18 cellular contexts compared by ENCODE assay signal in the genomic region with DNA sequence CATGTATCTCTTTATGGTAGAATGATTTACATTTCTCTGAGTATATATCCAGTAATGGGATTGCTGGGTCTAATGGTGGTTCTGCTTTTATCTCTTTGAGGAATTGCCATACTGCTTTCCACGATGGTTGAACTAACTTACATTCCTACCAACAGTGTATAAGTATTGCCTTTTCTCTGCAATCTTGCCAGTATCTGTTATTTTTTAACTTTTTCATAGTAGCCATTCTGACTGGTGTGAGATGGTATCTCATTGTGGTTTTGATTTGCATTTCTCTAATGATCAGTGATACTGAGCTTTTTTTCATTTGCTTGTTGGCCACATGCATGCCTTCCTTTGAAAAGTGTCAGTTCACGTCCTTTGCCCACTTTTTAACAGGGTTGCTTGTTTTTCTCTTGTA. TPM values are rescaled to one million over a fixed set of nuclear protein-coding genes. Genes with fewer than 3 reads are reported as not detected.
DNase-seq lines count a peak whose midpoint lies in the region; ATAC-seq, FAIRE-seq and TF ChIP-seq lines count a peak whose summit lies in the region.
"Had no signal": no experiment of that assay in that cellular context is flagged by ENCODE, and none has a peak within 500 bp of the region (broad histone marks: within the 10 kb centered on the region; RNA-seq: fewer than 3 reads in every experiment).

No MANE protein-coding gene starts in this region.

- peak; percentile 48 for ATAC-seq in GM12878
- ATAC-seq: HCT116 had no signal

- BruUV-seq in GM12878 (replicated peaks; lab: Mats Ljungman, UMichigan): no TSS peak

- no peak for TF ChIP-seq CTCF in GM12878 (IDR thresholded peaks at IDR 0.05 in 2 of 3, conservative IDR thresholded peaks at IDR 0.05 in 1 of 3; ENCODE audit: control insufficient read depth in 2 of 3, extremely low read depth in 1 of 3, insufficient read depth in 1 of 3, low read depth in 3 of 3, low read length in 3 of 3)

- no peak overlapping the region for H3K4me2 ChIP-seq in GM12878 (ENCODE audit: control insufficient read depth, insufficient read depth)
- H3K4me2 ChIP-seq: BLaER1 had no signal

- no peak overlapping the region for H3K9ac ChIP-seq in GM12878 (ENCODE audit: control insufficient read depth, insufficient read depth, low read length)
- H3K9ac ChIP-seq: BLaER1, GM23248 had no signal

- no peaks in the 10 kb centered on the region for H3K79me2 ChIP-seq in GM12878 (ENCODE audit: control insufficient read depth, insufficient read depth, low read length)

- intact Hi-C loops in GM12878 (cut with micrococcal nuclease; ENCODE audit: unreplicated experiment): no loop called here

- H3K4me3 Mint-ChIP-seq in activated naive CD4-positive, alpha-beta T cell treated with anti-CD3 and anti-CD28 coated beads, Interleukin-2, amount 50 U/mL, for 24 hours: no peak overlapping the region

- POLR2A ChIA-PET in GM12878 (lab: Charles Lee): no interaction called here

- peaks cover 58% of the 10 kb centered on the region for H3K4me1 Mint-ChIP-seq in activated naive CD4-positive, alpha-beta T cell treated with anti-CD3 and anti-CD28 coated beads, Interleukin-2, amount 50 U/mL, for 24 hours

- no peaks in the 10 kb centered on the region for H3K4me1 ChIP-seq in GM12878 (ENCODE audit: control insufficient read depth, insufficient read depth, low read length)
- H3K4me1 ChIP-seq: BLaER1 had no signal

- WGBS in GM12878 (ENCODE audit: insufficient coverage, insufficient replicate concordance, low lambda C conversion rate, missing lambda C conversion rate): 95% methylated on average over 2 of the region's 2 CpGs

- no peak for TF ChIP-seq POLR2A in GM12878 (IDR thresholded peaks at IDR 0.05; ENCODE audit: low read depth, low read length)

- TF ChIP-seq EP300 in GM12878 (IDR thresholded peaks at IDR 0.05; ENCODE audit: borderline replicate concordance in 1 of 2, control insufficient read depth in 1 of 2, low read depth in 2 of 2, low read length in 2 of 2): no peak

- no peak overlapping the region for H2AFZ ChIP-seq in GM12878 (ENCODE audit: control insufficient read depth, low read depth, low read length)
- H2AFZ ChIP-seq: GM23248 had no signal

- in situ Hi-C loops in GM12878 (cut with MboI): no loop called here

- FAIRE-seq in GM18507 (lab: Jason Lieb, UNC) (peak; percentile 15), GM12878 (lab: Jason Lieb, UNC) (no peak)
- FAIRE-seq: GM12891, H54 had no signal

- DNase-seq in activated naive CD4-positive, alpha-beta T cell (lab: John Stamatoyannopoulos, UW): no peak
- no peak for DNase-seq in GM18507 (ENCODE audit: extremely low spot score, insufficient read length, low read depth)
- DNase-seq in GM12878 (ENCODE audit: low read depth, low spot score): no peak
- peak; percentile 45 for DNase-seq in renal cortical epithelial cell (ENCODE audit: low read depth)
- no peak for DNase-seq in central memory CD4-positive, alpha-beta T cell
- DNase-seq in NCI-H345 treated with DMSO at 0.1 percent for 48 hours (lab: John Stamatoyannopoulos, UW; ENCODE audit: unreplicated experiment): no peak
- DNase-seq: 8988T, AML-193, DMS79, GM23248, IMR-90 had no signal

- no peak for TF ChIP-seq RAD21 in GM12878 (IDR thresholded peaks at IDR 0.05; ENCODE audit: insufficient read depth, low read depth, low read length)

- H3K27ac ChIP-seq in GM12878 (ENCODE audit: control insufficient read depth, insufficient read depth): no peak overlapping the region
- H3K27ac ChIP-seq: BLaER1, GM23248, HL-60 had no signal

- peaks cover 2% of the 10 kb centered on the region; the same call in 2 of the 3 replicates for H3K9me3 ChIP-seq in GM12878 (replicated peaks; ENCODE audit: control insufficient read depth, insufficient read depth, low read length)
- H3K9me3 ChIP-seq: BLaER1 had no signal

- RAD21 ChIA-PET in GM12878 (lab: Charles Lee; ENCODE audit: unreplicated experiment): no interaction called here

- no peaks in the 10 kb centered on the region for H4K20me1 ChIP-seq in GM12878 (ENCODE audit: control insufficient read depth, insufficient read depth)
- H4K20me1 ChIP-seq: BLaER1 had no signal

- CTCF ChIA-PET in GM12878 (lab: Yijun Ruan, JAX): interaction anchor here (0.8 to 1.1 kb wide), 3 partner anchors 27 to 62 kb away, joined by 3 read pairs; no protein-coding TSS in a partner anchor

- H3K27me3 Mint-ChIP-seq in activated naive CD4-positive, alpha-beta T cell treated with anti-CD3 and anti-CD28 coated beads, Interleukin-2, amount 50 U/mL, for 24 hours: no peaks in the 10 kb centered on the region

- no peak overlapping the region for H3K4me3 ChIP-seq in GM12878
- H3K4me3 ChIP-seq: BLaER1, GM23248 had no signal

- peaks cover 20% of the 10 kb centered on the region for H3K9me3 Mint-ChIP-seq in activated naive CD4-positive, alpha-beta T cell treated with anti-CD3 and anti-CD28 coated beads, Interleukin-2, amount 50 U/mL, for 24 hours

- H3K36me3 Mint-ChIP-seq in activated naive CD4-positive, alpha-beta T cell treated with anti-CD3 and anti-CD28 coated beads, Interleukin-2, amount 50 U/mL, for 24 hours: peaks cover 30% of the 10 kb centered on the region

- no peaks in the 10 kb centered on the region for H3K27me3 ChIP-seq in GM12878 (replicated peaks in 1 of 2; ENCODE audit: control insufficient read depth in 2 of 2, insufficient read depth in 2 of 2, low read length in 1 of 2)
- H3K27me3 ChIP-seq: BLaER1 had no signal

- H3K36me3 ChIP-seq in GM12878 (ENCODE audit: control insufficient read depth in 2 of 2, insufficient read depth in 2 of 2, low read length in 1 of 2): no peaks in the 10 kb centered on the region
- H3K36me3 ChIP-seq: BLaER1 had no signal

- H3K27ac Mint-ChIP-seq in activated naive CD4-positive, alpha-beta T cell treated with anti-CD3 and anti-CD28 coated beads, Interleukin-2, amount 50 U/mL, for 24 hours: peak overlapping the region; percentile 31

- SMC1A ChIA-PET in GM12878 (lab: Charles Lee; ENCODE audit: uncharacterized antibody, unreplicated experiment): interaction anchor here (1.3 to 2.4 kb wide), 2 partner anchors 15 to 25 kb away, joined by 3 to 6 read pairs; no protein-coding TSS in a partner anchor

TF ChIP-seq in GM12878, 131 proteins besides CTCF, POLR2A, EP300 and RAD21:
- TF ChIP-seq MTA2 (IDR thresholded peaks at IDR 0.05; ENCODE audit: low read depth) (0 out of 2 replicates have a peak, but pooled peaks have one; percentile 28), ZNF384 (IDR thresholded peaks at IDR 0.05; ENCODE audit: borderline replicate concordance, low read depth, low read length) (no peak)
TF ChIP-seq in GM12878: peak in this region for 1.

RNA-seq across cellular contexts. Expression of a gene that starts 55.1 kb away (rescaled TPM):
- 245 and 264 TPM in 2 replicates for total RNA-seq in GM12878 (2013; cell fraction: nucleolus; rRNA removed)
- 73.6 and 74.4 TPM in 2 replicates for total RNA-seq in GM12878 (2014; rRNA removed)
- total RNA-seq in GM12878 (2014; rRNA removed; fragmentation: Illumina TruSeq; extraction: Trizol): 94.2 and 97.1 TPM in 2 replicates
- total RNA-seq in GM12878 (2021): 63.7 and 64.9 TPM in 2 replicates
- polyA plus RNA-seq in GM12878 (2011; ENCODE audit: low read depth): 86.9 TPM
- 178 and 213 TPM in 2 replicates for polyA plus RNA-seq in GM12878 (2011; rRNA removed)
- polyA plus RNA-seq in GM12878 (2011; cell fraction: cytosol; rRNA removed): 88.3 and 124 TPM in 2 replicates
- polyA plus RNA-seq in GM12878 (2011; cell fraction: nucleus; rRNA removed): 57.7 and 73.8 TPM in 2 replicates
- polyA plus RNA-seq in GM12878 (2012): 92.3 and 147 TPM in 2 replicates
- polyA plus RNA-seq in GM12878 (2014; fragmentation: Illumina TruSeq; extraction: Trizol): 71.4 and 99.2 TPM in 2 replicates
- 10 to 100 TPM; 71.6 to 75.4 TPM for polyA plus RNA-seq in GM12878 (2014; fragmentation: Nextera tagmentation; extraction: Ambion mirVana)
- polyA plus RNA-seq in GM12878 (2014; rRNA removed): 51.2 and 55.1 TPM in 2 replicates
- polyA plus RNA-seq in GM12878 (2016; fragmentation: Nextera tagmentation; extraction: Ambion mirVana): 10 to 100 TPM; 73.2 to 76.5 TPM
- polyA minus RNA-seq in GM12878 (2011; rRNA and poly(A)+ RNA removed): 173 and 213 TPM in 2 replicates
- polyA minus RNA-seq in GM12878 (2011; cell fraction: cytosol; rRNA and poly(A)+ RNA removed): 103 TPM in 2 replicates
- polyA minus RNA-seq in GM12878 (2011; cell fraction: nucleus; rRNA and poly(A)+ RNA removed): 449 and 546 TPM in 2 replicates
- total RNA-seq in renal cortical epithelial cell: 0.94 TPM in 1 of 2 replicates, not detected in the other
- total RNA-seq: G401, GM23248, IMR-90 had no signal
- polyA plus RNA-seq: GM23248, IMR-90 had no signal

Comparison
In these comparisons a context has a peak if more than half of its experiments do, and no peak if none do; other contexts are left out.
1. RNA of a gene that starts 55.1 kb away (total RNA-seq): 63.7 to 264 TPM in GM12878; 0.94 TPM in renal cortical epithelial cell; every median in the first group is over 10 times any median in the second.